In genomic region chr4:138473339-138473738, GRCh38 we compare ENCODE assay signal across 29 cellular contexts.
A peak's percentile ranks its signal among the peaks of the same experiment; 100 is the strongest.
DNase-seq lines count a peak whose midpoint lies in the region; ATAC-seq and TF ChIP-seq lines count a peak whose summit lies in the region.
"Had no signal": no experiment of that assay in that cellular context is flagged by ENCODE, and none has a peak within 500 bp of the region (broad histone marks: within the 10 kb centered on the region; RNA-seq: fewer than 3 reads in every experiment).

No MANE protein-coding gene starts in this region.

- no peak overlapping the region for H2AFZ ChIP-seq in OCI-LY3 (ENCODE audit: low read depth, low read length)
- no peak overlapping the region for H2AFZ ChIP-seq in PC-3 (ENCODE audit: low read length)

- TF ChIP-seq CTCF in OCI-LY3 (IDR thresholded peaks at IDR 0.05; ENCODE audit: low read depth, low read length) (no peak), PC-3 (conservative IDR thresholded peaks at IDR 0.05; ENCODE audit: low read depth, low read length) (no peak), mucosa of descending colon (IDR thresholded peaks at IDR 0.05) (no peak)

- no peaks in the 10 kb centered on the region for H3F3A ChIP-seq in PC-3 (ENCODE audit: low read length, unreplicated experiment)

- intact Hi-C loops in PC-3 (cut with micrococcal nuclease): no loop called here
- intact Hi-C loops in mucosa of descending colon (cut with DNase I, micrococcal nuclease): no loop called here

- peak; percentile 62 for DNase-seq in PC-3
- DNase-seq in SW480 (ENCODE audit: low spot score): no peak
- DNase-seq in mucosa of descending colon: no peak
- DNase-seq: 8988T; ACHN; AML-193; BE2C; C1 segment of cervical spinal cord; Caco-2; Calu3; CD4-positive, alpha-beta memory T cell; CD4-positive, alpha-beta T cell; CD4-positive, CD25-positive, alpha-beta regulatory T cell; CD8-positive, alpha-beta memory T cell; CD8-positive, alpha-beta T cell; COR-L47; DMS 273 treated with DMSO at 0.1 percent for 48 hours; DMS153; DMS53; DMS79; DMS79 treated with DMSO at 0.1 percent for 48 hours; DND-41; EL had no signal

- H3K4me1 ChIP-seq in OCI-LY3 (ENCODE audit: low read length) (peaks cover 15% of the 10 kb centered on the region), PC-3 (ENCODE audit: insufficient read depth, low read length) (peaks cover 10% of the 10 kb centered on the region; the same call in 1 of the 2 replicates), mucosa of descending colon (ENCODE audit: low read depth) (no peaks in the 10 kb centered on the region)
- H3K4me1 ChIP-seq: A549; BE2C; BLaER1; BLaER1 treated with 17β-estradiol and CSF1 and Interleukin-3, amounts not matched to agents 10 nM and 100 nM; Caco-2 had no signal

- H3K27ac ChIP-seq in OCI-LY3 (ENCODE audit: low read length) (no peak overlapping the region), PC-3 (ENCODE audit: low read length) (no peak overlapping the region)
- H3K27ac ChIP-seq: 22Rv1; A549; BLaER1; BLaER1 treated with 17β-estradiol and CSF1 and Interleukin-3, amounts not matched to agents 10 nM and 100 nM; C4-2B had no signal

- no peaks in the 10 kb centered on the region for H3K9me2 ChIP-seq in PC-3 (replicated peaks; ENCODE audit: low read length)

- no TSS peak for BruUV-seq in PC-3 (replicated peaks; lab: Mats Ljungman, UMichigan)

- CTCF ChIA-PET in PC-3 (lab: Charles Lee): no interaction called here

- H3K27me3 ChIP-seq in OCI-LY3 (ENCODE audit: low read depth, low read length) (no peaks in the 10 kb centered on the region), PC-3 (ENCODE audit: low read length) (no peaks in the 10 kb centered on the region)
- H3K27me3 ChIP-seq: BE2C; BLaER1; BLaER1 treated with 17β-estradiol and CSF1 and Interleukin-3, amounts not matched to agents 10 nM and 100 nM had no signal

- H3K9ac ChIP-seq in OCI-LY3 (ENCODE audit: low read length) (no peak overlapping the region), PC-3 (ENCODE audit: low read length) (no peak overlapping the region)
- H3K9ac ChIP-seq: BLaER1; BLaER1 treated with 17β-estradiol and CSF1 and Interleukin-3, amounts not matched to agents 10 nM and 100 nM had no signal

- no peaks in the 10 kb centered on the region for H3K79me2 ChIP-seq in OCI-LY3 (ENCODE audit: low read length)
- no peaks in the 10 kb centered on the region for H3K79me2 ChIP-seq in PC-3 (ENCODE audit: low read length)

- H4K20me1 ChIP-seq in OCI-LY3 (ENCODE audit: insufficient read depth, low read length) (no peaks in the 10 kb centered on the region), PC-3 (ENCODE audit: low read length) (no peaks in the 10 kb centered on the region)
- H4K20me1 ChIP-seq: BLaER1; BLaER1 treated with 17β-estradiol and CSF1 and Interleukin-3, amounts not matched to agents 10 nM and 100 nM had no signal

- peak; percentile 74 for ATAC-seq in PC-3
- no peak for ATAC-seq in mucosa of descending colon
- ATAC-seq: A549; CD8-positive, alpha-beta T cell had no signal

- no peaks in the 10 kb centered on the region for H3K9me3 ChIP-seq in OCI-LY3 (ENCODE audit: insufficient read depth, low read length)
- no peaks in the 10 kb centered on the region for H3K9me3 ChIP-seq in PC-3 (ENCODE audit: low read length)
- no peaks in the 10 kb centered on the region for H3K9me3 ChIP-seq in mucosa of descending colon
- H3K9me3 ChIP-seq: A549; BE2C; BLaER1; BLaER1 treated with 17β-estradiol and CSF1 and Interleukin-3, amounts not matched to agents 10 nM and 100 nM; Caco-2 had no signal

- no peak overlapping the region for H3K4me3 ChIP-seq in OCI-LY3 (ENCODE audit: low read length)
- no peak overlapping the region for H3K4me3 ChIP-seq in PC-3 (ENCODE audit: low read length)
- no peak overlapping the region for H3K4me3 ChIP-seq in mucosa of descending colon
- H3K4me3 ChIP-seq: A549; BLaER1; BLaER1 treated with 17β-estradiol and CSF1 and Interleukin-3, amounts not matched to agents 10 nM and 100 nM had no signal

- H3K4me2 ChIP-seq in OCI-LY3 (ENCODE audit: low read length): peak overlapping the region; percentile 11; the same call in 1 of the 2 replicates
- no peak overlapping the region for H3K4me2 ChIP-seq in PC-3 (ENCODE audit: low read length)
- H3K4me2 ChIP-seq: A549; BLaER1; BLaER1 treated with 17β-estradiol and CSF1 and Interleukin-3, amounts not matched to agents 10 nM and 100 nM had no signal

- POLR2A ChIA-PET in PC-3 (lab: Charles Lee; ENCODE audit: unreplicated experiment): interaction anchor here (0.8 kb wide), 1 partner anchor 231 kb away, joined by 4 read pairs; the partner anchor contains the start of gene SLC7A11

- H3K36me3 ChIP-seq in OCI-LY3 (replicated peaks; ENCODE audit: low read depth, low read length): no peaks in the 10 kb centered on the region
- H3K36me3 ChIP-seq in PC-3 (ENCODE audit: low read depth, low read length): no peaks in the 10 kb centered on the region
- no peaks in the 10 kb centered on the region for H3K36me3 ChIP-seq in mucosa of descending colon (ENCODE audit: low read depth)
- H3K36me3 ChIP-seq: BE2C; BLaER1; BLaER1 treated with 17β-estradiol and CSF1 and Interleukin-3, amounts not matched to agents 10 nM and 100 nM had no signal
